ENCODE assay signal across 8 cellular contexts in genomic region chr12:51172515-51173431, GRCh38. TPM values are rescaled to one million over a fixed set of nuclear protein-coding genes. Genes with fewer than 3 reads are reported as not detected.
DNase-seq lines count a peak whose midpoint lies in the region; ATAC-seq and TF ChIP-seq lines count a peak whose summit lies in the region.

Gene TFCP2 (minus strand): TSS chr12:51173135. CDS start chr12:51172422, 713 bp downstream.

- peak; percentile 93 for DNase-seq in AG04450 (ENCODE audit: low read depth, low spot score)
- peak; percentile 68 to 90 for DNase-seq in NCI-H446 (lab: John Stamatoyannopoulos, UW)
- DNase-seq in activated CD4-positive, CD25-positive, alpha-beta regulatory T cell treated with anti-CD3 and anti-CD28 coated beads, Interleukin-2, amount 50 U/mL, for 16 hours (ENCODE audit: low read depth, low spot score) = peak; percentile 88
- peak; percentile 90 for DNase-seq in central memory CD4-positive, alpha-beta T cell
- DNase-seq in inferior parietal cortex (ENCODE audit: extremely low spot score) = peak; percentile 96
- peak; percentile 99 for DNase-seq in spleen

- no peaks in the 10 kb centered on the region for H3K9me3 ChIP-seq in AG04450 (ENCODE audit: control insufficient read depth, insufficient read depth, low read length)
- H3K9me3 ChIP-seq in spleen = no peaks in the 10 kb centered on the region

- H3K4me1 ChIP-seq in spleen = peaks cover 15 to 57% (median 39%) of the 10 kb centered on the region in 6 donors

- intact Hi-C loops in spleen (cut with DNase I; ENCODE audit: low total_unique reads) = no loop called here

- H3K27ac ChIP-seq in AG04450 (ENCODE audit: low read depth, low read length) = peak within 1 kb of the TSS; percentile 100
- H3K27ac ChIP-seq in spleen = peak within 1 kb of the TSS; percentile 92 to 99 (median 96)

- POLR2A ChIA-PET in AG04450 (lab: Yijun Ruan, JAX) = interaction anchor here (0.6 to 1.7 kb wide), 3 partner anchors 66 to 90 kb away, joined by 5 to 9 read pairs (median 6); partner anchors contain the start of genes CSRNP2 and DAZAP2

- peak; percentile 95 for ATAC-seq in GM18909 (IDR thresholded peaks at IDR 0.05; ENCODE audit: poor library complexity, unreplicated experiment)
- ATAC-seq in HG03159 (IDR thresholded peaks at IDR 0.05; ENCODE audit: unreplicated experiment) = peak; percentile 94

- TF ChIP-seq CTCF in AG04450 (IDR thresholded peaks at IDR 0.05; ENCODE audit: low read depth, low read length) (no peak), spleen (IDR thresholded peaks at IDR 0.05 in 8 of 11, conservative IDR thresholded peaks at IDR 0.05 in 3 of 11) (peak in 4 of 11 experiments; percentile 7 to 16 (median 9))

- no peaks in the 10 kb centered on the region for H3K27me3 ChIP-seq in AG04450 (ENCODE audit: control insufficient read depth, insufficient read depth, low read length)
- H3K27me3 ChIP-seq in spleen (replicated peaks in 1 of 7) = no peaks in the 10 kb centered on the region

- CTCF ChIA-PET in AG04450 (lab: Charles Lee) = interaction anchor here (1.5 kb wide), 1 partner anchor 168 kb away, joined by 4 read pairs; no protein-coding TSS in a partner anchor

- WGBS in spleen, 5 donors = 0 to 2% (median 1%) methylated on average over 51 to 58 of the region's 58 CpGs

- peaks cover 0 to 14% (median 0%) of the 10 kb centered on the region in 6 donors for H3K36me3 ChIP-seq in spleen

- TF ChIP-seq POLR2A in spleen (IDR thresholded peaks at IDR 0.05) = peak in 1 of 3 donors; percentile 66

- H3K4me3 ChIP-seq in AG04450 (ENCODE audit: low read depth, low read length) = peak within 1 kb of the TSS; percentile 95
- peak within 1 kb of the TSS; percentile 57 to 92 (median 74) for H3K4me3 ChIP-seq in spleen

RNA-seq across cellular contexts. Expression of gene TFCP2, which starts in this region (rescaled TPM):
- polyA plus RNA-seq in AG04450 (2011; rRNA removed) (20.8 and 24.9 TPM in 2 replicates), spleen (10 to 100 TPM; 10.2 to 13.8 (median 10.9) TPM)
- polyA minus RNA-seq in AG04450 (2011; rRNA and poly(A)+ RNA removed) = 8.5 and 12.0 TPM in 2 replicates
- total RNA-seq in spleen = 10 to 100 TPM; 17.9 to 33.1 (median 24.8) TPM

Comparison
In these comparisons a context has a peak if more than half of its experiments do, and no peak if none do; other contexts are left out.
1. Peak in every context shown above with its lines: DNase-seq, ATAC-seq, H3K4me3 ChIP-seq and H3K27ac ChIP-seq.